1 cellular context compared by ENCODE assay signal in the genomic region with DNA sequence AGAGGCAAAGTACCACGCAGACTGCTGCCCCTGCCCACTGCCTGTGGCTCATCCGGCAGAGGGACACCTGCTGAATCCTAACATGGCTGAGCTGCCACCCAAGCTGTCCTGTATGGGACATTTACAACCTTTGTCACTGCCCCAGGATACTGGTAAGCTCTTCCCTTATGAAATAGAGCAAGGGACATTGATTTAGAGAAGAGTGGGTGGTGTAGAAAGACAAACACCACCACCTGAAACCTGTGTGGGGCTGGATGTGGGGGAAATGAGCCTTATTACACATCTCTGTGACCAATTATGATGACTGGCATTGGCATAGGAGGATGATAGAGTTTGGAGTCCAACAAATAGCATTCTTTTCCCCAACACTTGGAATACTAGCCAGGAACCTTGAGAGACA.
TF ChIP-seq lines count a peak whose summit lies in the region.

No MANE protein-coding gene starts in this region.

TF ChIP-seq in H1, 55 proteins besides CTCF, POLR2A, EP300 and RAD21:
- TF ChIP-seq ZNF274 (IDR thresholded peaks at IDR 0.05; ENCODE audit: borderline replicate concordance, extremely low read depth, low read length): no peak
- no peak for TF ChIP-seq BACH1 (IDR thresholded peaks at IDR 0.05; ENCODE audit: low read length)
- no peak for TF ChIP-seq HDAC2 (IDR thresholded peaks at IDR 0.05; ENCODE audit: borderline replicate concordance in 1 of 2, low read depth in 2 of 2, low read length in 2 of 2)
- TF ChIP-seq CHD1 (IDR thresholded peaks at IDR 0.05; ENCODE audit: low read depth, low read length): no peak
- TF ChIP-seq TAF7 (optimal IDR thresholded peaks at IDR 0.05; ENCODE audit: borderline replicate concordance, low read depth, low read length): no peak
- no peak for TF ChIP-seq RNF2 (IDR thresholded peaks at IDR 0.05; ENCODE audit: borderline replicate concordance, low read depth, low read length, missing control alignments, poor library complexity, severe bottlenecking)
- no peak for TF ChIP-seq RBBP5 (IDR thresholded peaks at IDR 0.05; ENCODE audit: borderline replicate concordance, low read depth, low read length)
- TF ChIP-seq EZH2 (IDR thresholded peaks at IDR 0.05; ENCODE audit: low read depth, low read length, severe bottlenecking): no peak
- TF ChIP-seq TAF1 (IDR thresholded peaks at IDR 0.05; ENCODE audit: low read depth, low read length): no peak
- TF ChIP-seq ASH2L (IDR thresholded peaks at IDR 0.05; ENCODE audit: low read length): no peak
- TF ChIP-seq SRF (IDR thresholded peaks at IDR 0.05; ENCODE audit: low read depth, low read length): no peak
- no peak for TF ChIP-seq SUZ12 (IDR thresholded peaks at IDR 0.05; ENCODE audit: low read length)
- no peak for TF ChIP-seq KDM5A (IDR thresholded peaks at IDR 0.05; ENCODE audit: low read length)
- TF ChIP-seq POU5F1 (IDR thresholded peaks at IDR 0.05; ENCODE audit: low read depth, low read length): no peak
